ENCODE assay signal across 1 cellular context in genomic region chr16:22195695-22196558, GRCh38.
TF ChIP-seq lines count a peak whose summit lies in the region.

No MANE protein-coding gene starts in this region.

TF ChIP-seq in GM12878, 131 proteins besides CTCF, POLR2A, EP300 and RAD21 (continued from another document and continues in another):
- TF ChIP-seq MEF2B (IDR thresholded peaks at IDR 0.05; ENCODE audit: partially characterized antibody, poor library complexity, severe bottlenecking) (no peak), ZNF24 (IDR thresholded peaks at IDR 0.05) (peak; percentile 100), MYB (IDR thresholded peaks at IDR 0.05; ENCODE audit: borderline replicate concordance, low read depth, low read length) (no peak), NBN (IDR thresholded peaks at IDR 0.05) (peak; percentile 84), SKIL (IDR thresholded peaks at IDR 0.05; ENCODE audit: low read depth, poor library complexity, severe bottlenecking) (peak; percentile 92), BHLHE40 (IDR thresholded peaks at IDR 0.05; ENCODE audit: borderline replicate concordance in 1 of 2, low read depth in 2 of 2, low read length in 1 of 2) (peak; percentile 13 to 32; a peak in 1 of 4 replicates), CHD1 (IDR thresholded peaks at IDR 0.05; ENCODE audit: low read depth, low read length) (0 out of 2 replicates have a peak, but pooled peaks have one; percentile 56), HDAC6 (IDR thresholded peaks at IDR 0.05; ENCODE audit: unreplicated experiment) (no peak), MEF2A (IDR thresholded peaks at IDR 0.05; ENCODE audit: insufficient read depth, low read depth, low read length) (peak; percentile 69), EGR1 (IDR thresholded peaks at IDR 0.05; ENCODE audit: borderline replicate concordance in 1 of 2, low read depth in 2 of 2, low read length in 2 of 2) (no peak), RBBP5 (conservative IDR thresholded peaks at IDR 0.05) (no peak), TBL1XR1 (IDR thresholded peaks at IDR 0.05; ENCODE audit: low read depth, low read length) (peak; percentile 92; the same call in 1 of the 2 replicates), ATF7 (IDR thresholded peaks at IDR 0.05; ENCODE audit: low read depth) (peak; percentile 23; the same call in 1 of the 2 replicates), SMARCA5 (IDR thresholded peaks at IDR 0.05) (peak; percentile 83), STAT1 (conservative IDR thresholded peaks at IDR 0.05) (no peak; the same call in 1 of the 2 replicates), PAX5 (IDR thresholded peaks at IDR 0.05; ENCODE audit: borderline replicate concordance, low read depth, low read length) (0 out of 2 replicates have a peak, but pooled peaks have one; percentile 45), TAF1 (IDR thresholded peaks at IDR 0.05; ENCODE audit: borderline replicate concordance, low read depth, low read length) (no peak), ASH2L (IDR thresholded peaks at IDR 0.05; ENCODE audit: borderline replicate concordance, low read depth) (no peak), YY1 (IDR thresholded peaks at IDR 0.05; ENCODE audit: low read depth, low read length) (peak; percentile 73), FOS (IDR thresholded peaks at IDR 0.05; ENCODE audit: borderline replicate concordance, extremely low read depth, insufficient read length) (no peak), ZSCAN29 (IDR thresholded peaks at IDR 0.05) (peak; percentile 92), SREBF2 (IDR thresholded peaks at IDR 0.05; ENCODE audit: low read length) (peak; percentile 100), ESRRA (IDR thresholded peaks at IDR 0.05; ENCODE audit: low read length) (no peak), RELA (IDR thresholded peaks at IDR 0.05; ENCODE audit: borderline replicate concordance, partially characterized antibody) (peak; percentile 57), SIX5 (IDR thresholded peaks at IDR 0.05; ENCODE audit: low read depth, low read length, severe bottlenecking) (no peak), TARDBP (IDR thresholded peaks at IDR 0.05; ENCODE audit: borderline replicate concordance) (peak; percentile 100), MXI1 (IDR thresholded peaks at IDR 0.05; ENCODE audit: low read depth, low read length) (0 out of 2 replicates have a peak, but pooled peaks have one; percentile 61), ZBTB4 (CRISPR knock-in tag; IDR thresholded peaks at IDR 0.05) (no peak), BACH1 (IDR thresholded peaks at IDR 0.05; ENCODE audit: borderline replicate concordance) (peak; percentile 43; the same call in 1 of the 2 replicates), NR2C2 (IDR thresholded peaks at IDR 0.05; ENCODE audit: borderline replicate concordance, control insufficient read depth, insufficient read length, low read depth) (no peak), SMC3 (IDR thresholded peaks at IDR 0.05; ENCODE audit: borderline replicate concordance, low read length) (peak; percentile 71), WRNIP1 (IDR thresholded peaks at IDR 0.05; ENCODE audit: borderline replicate concordance, low read depth, low read length) (0 out of 2 replicates have a peak, but pooled peaks have one; percentile 70), RB1 (IDR thresholded peaks at IDR 0.05; ENCODE audit: borderline replicate concordance) (peak; percentile 10; the same call in 1 of the 2 replicates), HDGF (IDR thresholded peaks at IDR 0.05) (no peak), EED (IDR thresholded peaks at IDR 0.05; ENCODE audit: low read depth) (0 out of 2 replicates have a peak, but pooled peaks have one; percentile 24), SUZ12 (IDR thresholded peaks at IDR 0.05; ENCODE audit: unreplicated experiment) (no peak), ZNF217 (IDR thresholded peaks at IDR 0.05) (peak; percentile 49; the same call in 1 of the 2 replicates), ZNF592 (IDR thresholded peaks at IDR 0.05) (no peak), ZNF207 (IDR thresholded peaks at IDR 0.05; ENCODE audit: borderline replicate concordance) (peak; percentile 37; the same call in 1 of the 2 replicates), CEBPB (IDR thresholded peaks at IDR 0.05; ENCODE audit: borderline replicate concordance in 1 of 2, low read depth in 2 of 2, low read length in 2 of 2) (0 out of 4 replicates have a peak, but pooled peaks of 1 of the 2 experiments have one; percentile 2)
- TF ChIP-seq, protein P1, sequence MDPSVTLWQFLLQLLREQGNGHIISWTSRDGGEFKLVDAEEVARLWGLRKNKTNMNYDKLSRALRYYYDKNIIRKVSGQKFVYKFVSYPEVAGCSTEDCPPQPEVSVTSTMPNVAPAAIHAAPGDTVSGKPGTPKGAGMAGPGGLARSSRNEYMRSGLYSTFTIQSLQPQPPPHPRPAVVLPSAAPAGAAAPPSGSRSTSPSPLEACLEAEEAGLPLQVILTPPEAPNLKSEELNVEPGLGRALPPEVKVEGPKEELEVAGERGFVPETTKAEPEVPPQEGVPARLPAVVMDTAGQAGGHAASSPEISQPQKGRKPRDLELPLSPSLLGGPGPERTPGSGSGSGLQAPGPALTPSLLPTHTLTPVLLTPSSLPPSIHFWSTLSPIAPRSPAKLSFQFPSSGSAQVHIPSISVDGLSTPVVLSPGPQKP (IDR thresholded peaks at IDR 0.05; ENCODE audit: low read depth, low read length): 0 out of 2 replicates have a peak, but pooled peaks have one; percentile 35
- TF ChIP-seq, protein P2, sequence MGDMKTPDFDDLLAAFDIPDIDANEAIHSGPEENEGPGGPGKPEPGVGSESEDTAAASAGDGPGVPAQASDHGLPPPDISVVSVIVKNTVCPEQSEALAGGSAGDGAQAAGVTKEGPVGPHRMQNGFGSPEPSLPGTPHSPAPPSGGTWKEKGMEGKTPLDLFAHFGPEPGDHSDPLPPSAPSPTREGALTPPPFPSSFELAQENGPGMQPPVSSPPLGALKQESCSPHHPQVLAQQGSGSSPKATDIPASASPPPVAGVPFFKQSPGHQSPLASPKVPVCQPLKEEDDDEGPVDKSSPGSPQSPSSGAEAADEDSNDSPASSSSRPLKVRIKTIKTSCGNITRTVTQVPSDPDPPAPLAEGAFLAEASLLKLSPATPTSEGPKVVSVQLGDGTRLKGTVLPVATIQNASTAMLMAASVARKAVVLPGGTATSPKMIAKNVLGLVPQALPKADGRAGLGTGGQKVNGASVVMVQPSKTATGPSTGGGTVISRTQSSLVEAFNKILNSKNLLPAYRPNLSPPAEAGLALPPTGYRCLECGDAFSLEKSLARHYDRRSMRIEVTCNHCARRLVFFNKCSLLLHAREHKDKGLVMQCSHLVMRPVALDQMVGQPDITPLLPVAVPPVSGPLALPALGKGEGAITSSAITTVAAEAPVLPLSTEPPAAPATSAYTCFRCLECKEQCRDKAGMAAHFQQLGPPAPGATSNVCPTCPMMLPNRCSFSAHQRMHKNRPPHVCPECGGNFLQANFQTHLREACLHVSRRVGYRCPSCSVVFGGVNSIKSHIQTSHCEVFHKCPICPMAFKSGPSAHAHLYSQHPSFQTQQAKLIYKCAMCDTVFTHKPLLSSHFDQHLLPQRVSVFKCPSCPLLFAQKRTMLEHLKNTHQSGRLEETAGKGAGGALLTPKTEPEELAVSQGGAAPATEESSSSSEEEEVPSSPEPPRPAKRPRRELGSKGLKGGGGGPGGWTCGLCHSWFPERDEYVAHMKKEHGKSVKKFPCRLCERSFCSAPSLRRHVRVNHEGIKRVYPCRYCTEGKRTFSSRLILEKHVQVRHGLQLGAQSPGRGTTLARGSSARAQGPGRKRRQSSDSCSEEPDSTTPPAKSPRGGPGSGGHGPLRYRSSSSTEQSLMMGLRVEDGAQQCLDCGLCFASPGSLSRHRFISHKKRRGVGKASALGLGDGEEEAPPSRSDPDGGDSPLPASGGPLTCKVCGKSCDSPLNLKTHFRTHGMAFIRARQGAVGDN (IDR thresholded peaks at IDR 0.05): peak; percentile 66
- TF ChIP-seq, protein P3, sequence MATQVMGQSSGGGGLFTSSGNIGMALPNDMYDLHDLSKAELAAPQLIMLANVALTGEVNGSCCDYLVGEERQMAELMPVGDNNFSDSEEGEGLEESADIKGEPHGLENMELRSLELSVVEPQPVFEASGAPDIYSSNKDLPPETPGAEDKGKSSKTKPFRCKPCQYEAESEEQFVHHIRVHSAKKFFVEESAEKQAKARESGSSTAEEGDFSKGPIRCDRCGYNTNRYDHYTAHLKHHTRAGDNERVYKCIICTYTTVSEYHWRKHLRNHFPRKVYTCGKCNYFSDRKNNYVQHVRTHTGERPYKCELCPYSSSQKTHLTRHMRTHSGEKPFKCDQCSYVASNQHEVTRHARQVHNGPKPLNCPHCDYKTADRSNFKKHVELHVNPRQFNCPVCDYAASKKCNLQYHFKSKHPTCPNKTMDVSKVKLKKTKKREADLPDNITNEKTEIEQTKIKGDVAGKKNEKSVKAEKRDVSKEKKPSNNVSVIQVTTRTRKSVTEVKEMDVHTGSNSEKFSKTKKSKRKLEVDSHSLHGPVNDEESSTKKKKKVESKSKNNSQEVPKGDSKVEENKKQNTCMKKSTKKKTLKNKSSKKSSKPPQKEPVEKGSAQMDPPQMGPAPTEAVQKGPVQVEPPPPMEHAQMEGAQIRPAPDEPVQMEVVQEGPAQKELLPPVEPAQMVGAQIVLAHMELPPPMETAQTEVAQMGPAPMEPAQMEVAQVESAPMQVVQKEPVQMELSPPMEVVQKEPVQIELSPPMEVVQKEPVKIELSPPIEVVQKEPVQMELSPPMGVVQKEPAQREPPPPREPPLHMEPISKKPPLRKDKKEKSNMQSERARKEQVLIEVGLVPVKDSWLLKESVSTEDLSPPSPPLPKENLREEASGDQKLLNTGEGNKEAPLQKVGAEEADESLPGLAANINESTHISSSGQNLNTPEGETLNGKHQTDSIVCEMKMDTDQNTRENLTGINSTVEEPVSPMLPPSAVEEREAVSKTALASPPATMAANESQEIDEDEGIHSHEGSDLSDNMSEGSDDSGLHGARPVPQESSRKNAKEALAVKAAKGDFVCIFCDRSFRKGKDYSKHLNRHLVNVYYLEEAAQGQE (IDR thresholded peaks at IDR 0.05; ENCODE audit: low read depth, low read length): no peak
- TF ChIP-seq, protein P4, sequence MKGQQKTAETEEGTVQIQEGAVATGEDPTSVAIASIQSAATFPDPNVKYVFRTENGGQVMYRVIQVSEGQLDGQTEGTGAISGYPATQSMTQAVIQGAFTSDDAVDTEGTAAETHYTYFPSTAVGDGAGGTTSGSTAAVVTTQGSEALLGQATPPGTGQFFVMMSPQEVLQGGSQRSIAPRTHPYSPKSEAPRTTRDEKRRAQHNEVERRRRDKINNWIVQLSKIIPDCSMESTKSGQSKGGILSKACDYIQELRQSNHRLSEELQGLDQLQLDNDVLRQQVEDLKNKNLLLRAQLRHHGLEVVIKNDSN (IDR thresholded peaks at IDR 0.05; ENCODE audit: borderline replicate concordance, extremely low read length, insufficient read depth, low read depth, low read length): no peak
